ENCODE assay signal across 1 cellular context in genomic region chr9:97856857-97857602, GRCh38.
A peak's percentile ranks its signal among the peaks of the same experiment; 100 is the strongest.
TF ChIP-seq lines count a peak whose summit lies in the region.

No MANE protein-coding gene starts in this region.

TF ChIP-seq in GM23338, 12 proteins besides CTCF, POLR2A, EP300 and RAD21:
- TF ChIP-seq, protein P1, sequence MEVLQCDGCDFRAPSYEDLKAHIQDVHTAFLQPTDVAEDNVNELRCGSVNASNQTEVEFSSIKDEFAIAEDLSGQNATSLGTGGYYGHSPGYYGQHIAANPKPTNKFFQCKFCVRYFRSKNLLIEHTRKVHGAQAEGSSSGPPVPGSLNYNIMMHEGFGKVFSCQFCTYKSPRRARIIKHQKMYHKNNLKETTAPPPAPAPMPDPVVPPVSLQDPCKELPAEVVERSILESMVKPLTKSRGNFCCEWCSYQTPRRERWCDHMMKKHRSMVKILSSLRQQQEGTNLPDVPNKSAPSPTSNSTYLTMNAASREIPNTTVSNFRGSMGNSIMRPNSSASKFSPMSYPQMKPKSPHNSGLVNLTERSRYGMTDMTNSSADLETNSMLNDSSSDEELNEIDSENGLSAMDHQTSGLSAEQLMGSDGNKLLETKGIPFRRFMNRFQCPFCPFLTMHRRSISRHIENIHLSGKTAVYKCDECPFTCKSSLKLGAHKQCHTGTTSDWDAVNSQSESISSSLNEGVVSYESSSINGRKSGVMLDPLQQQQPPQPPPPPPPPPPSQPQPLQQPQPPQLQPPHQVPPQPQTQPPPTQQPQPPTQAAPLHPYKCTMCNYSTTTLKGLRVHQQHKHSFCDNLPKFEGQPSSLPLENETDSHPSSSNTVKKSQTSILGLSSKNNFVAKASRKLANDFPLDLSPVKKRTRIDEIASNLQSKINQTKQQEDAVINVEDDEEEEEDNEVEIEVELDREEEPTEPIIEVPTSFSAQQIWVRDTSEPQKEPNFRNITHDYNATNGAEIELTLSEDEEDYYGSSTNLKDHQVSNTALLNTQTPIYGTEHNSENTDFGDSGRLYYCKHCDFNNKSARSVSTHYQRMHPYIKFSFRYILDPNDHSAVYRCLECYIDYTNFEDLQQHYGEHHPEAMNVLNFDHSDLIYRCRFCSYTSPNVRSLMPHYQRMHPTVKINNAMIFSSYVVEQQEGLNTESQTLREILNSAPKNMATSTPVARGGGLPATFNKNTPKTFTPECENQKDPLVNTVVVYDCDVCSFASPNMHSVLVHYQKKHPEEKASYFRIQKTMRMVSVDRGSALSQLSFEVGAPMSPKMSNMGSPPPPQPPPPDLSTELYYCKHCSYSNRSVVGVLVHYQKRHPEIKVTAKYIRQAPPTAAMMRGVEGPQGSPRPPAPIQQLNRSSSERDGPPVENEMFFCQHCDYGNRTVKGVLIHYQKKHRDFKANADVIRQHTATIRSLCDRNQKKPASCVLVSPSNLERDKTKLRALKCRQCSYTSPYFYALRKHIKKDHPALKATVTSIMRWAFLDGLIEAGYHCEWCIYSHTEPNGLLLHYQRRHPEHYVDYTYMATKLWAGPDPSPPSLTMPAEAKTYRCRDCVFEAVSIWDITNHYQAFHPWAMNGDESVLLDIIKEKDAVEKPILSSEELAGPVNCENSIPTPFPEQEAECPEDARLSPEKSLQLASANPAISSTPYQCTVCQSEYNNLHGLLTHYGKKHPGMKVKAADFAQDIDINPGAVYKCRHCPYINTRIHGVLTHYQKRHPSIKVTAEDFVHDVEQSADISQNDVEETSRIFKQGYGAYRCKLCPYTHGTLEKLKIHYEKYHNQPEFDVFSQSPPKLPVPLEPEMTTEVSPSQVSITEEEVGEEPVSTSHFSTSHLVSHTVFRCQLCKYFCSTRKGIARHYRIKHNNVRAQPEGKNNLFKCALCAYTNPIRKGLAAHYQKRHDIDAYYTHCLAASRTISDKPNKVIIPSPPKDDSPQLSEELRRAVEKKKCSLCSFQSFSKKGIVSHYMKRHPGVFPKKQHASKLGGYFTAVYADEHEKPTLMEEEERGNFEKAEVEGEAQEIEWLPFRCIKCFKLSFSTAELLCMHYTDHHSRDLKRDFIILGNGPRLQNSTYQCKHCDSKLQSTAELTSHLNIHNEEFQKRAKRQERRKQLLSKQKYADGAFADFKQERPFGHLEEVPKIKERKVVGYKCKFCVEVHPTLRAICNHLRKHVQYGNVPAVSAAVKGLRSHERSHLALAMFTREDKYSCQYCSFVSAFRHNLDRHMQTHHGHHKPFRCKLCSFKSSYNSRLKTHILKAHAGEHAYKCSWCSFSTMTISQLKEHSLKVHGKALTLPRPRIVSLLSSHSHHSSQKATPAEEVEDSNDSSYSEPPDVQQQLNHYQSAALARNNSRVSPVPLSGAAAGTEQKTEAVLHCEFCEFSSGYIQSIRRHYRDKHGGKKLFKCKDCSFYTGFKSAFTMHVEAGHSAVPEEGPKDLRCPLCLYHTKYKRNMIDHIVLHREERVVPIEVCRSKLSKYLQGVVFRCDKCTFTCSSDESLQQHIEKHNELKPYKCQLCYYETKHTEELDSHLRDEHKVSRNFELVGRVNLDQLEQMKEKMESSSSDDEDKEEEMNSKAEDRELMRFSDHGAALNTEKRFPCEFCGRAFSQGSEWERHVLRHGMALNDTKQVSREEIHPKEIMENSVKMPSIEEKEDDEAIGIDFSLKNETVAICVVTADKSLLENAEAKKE (CRISPR knock-in tag; IDR thresholded peaks at IDR 0.05), result no peak
- peak; percentile 19 for TF ChIP-seq EZH2phosphoT487 (IDR thresholded peaks at IDR 0.05; ENCODE audit: unreplicated experiment)
- TF ChIP-seq ZNF114 (CRISPR knock-in tag; IDR thresholded peaks at IDR 0.05), result no peak
- peak; percentile 91 for TF ChIP-seq EZH2 (IDR thresholded peaks at IDR 0.05; ENCODE audit: low read depth, unreplicated experiment)
TF ChIP-seq in GM23338: peak in this region for 2.
